In the genomic region with DNA sequence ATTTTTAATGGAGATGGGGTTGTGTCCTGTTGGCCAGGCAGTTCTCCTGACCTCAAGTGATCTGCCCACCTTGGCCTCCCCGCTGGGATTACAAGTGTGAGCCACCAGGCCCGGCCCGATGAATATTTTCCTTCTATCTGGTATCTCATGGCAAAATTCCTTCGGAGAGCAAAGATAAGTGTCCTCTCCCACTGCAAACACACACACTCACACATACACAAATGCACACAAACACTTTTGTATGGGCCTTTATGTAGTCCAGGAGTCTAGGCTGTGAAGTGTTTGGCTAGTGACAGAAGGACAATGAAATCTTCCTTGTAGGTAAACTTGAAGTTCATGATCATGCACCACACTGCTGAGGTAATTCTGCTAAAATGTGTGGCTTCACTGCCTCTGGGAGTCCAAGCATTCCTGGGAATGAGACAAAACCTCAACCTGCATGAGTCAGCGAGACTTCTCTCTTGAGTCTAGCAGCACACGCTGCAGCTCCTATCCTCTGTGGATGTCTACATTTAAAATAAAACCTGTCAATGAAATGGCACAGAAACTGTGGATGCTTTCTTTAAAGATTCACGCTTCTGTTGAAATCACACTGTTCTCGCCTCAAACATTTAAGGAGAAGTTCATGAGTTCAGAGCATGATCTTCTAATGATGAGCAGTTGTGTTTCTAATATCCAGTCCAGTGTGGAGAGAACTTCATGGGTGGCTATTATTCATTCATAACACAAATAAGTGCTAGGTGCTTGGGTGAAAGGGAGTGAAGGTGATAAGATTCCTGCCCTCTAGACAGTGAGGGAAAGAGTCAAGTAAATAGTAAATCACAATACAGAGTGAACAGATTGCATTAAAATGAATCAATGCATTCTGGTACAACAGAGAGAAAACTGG, we compare ENCODE assay signal across 9 cellular contexts.
A peak's percentile ranks its signal among the peaks of the same experiment; 100 is the strongest.
DNase-seq lines count a peak whose midpoint lies in the region; ATAC-seq and TF ChIP-seq lines count a peak whose summit lies in the region.
"Had no signal": no experiment of that assay in that cellular context is flagged by ENCODE, and none has a peak within 500 bp of the region (broad histone marks: within the 10 kb centered on the region; RNA-seq: fewer than 3 reads in every experiment).

No MANE protein-coding gene starts in this region.

- DNase-seq in HCEC 1CT, result peak; percentile 94
- DNase-seq in SW480 (ENCODE audit: low spot score), result peak; percentile 74
- DNase-seq in fibroblast of the aortic adventitia (ENCODE audit: low read depth), result peak; percentile 93
- no peak for DNase-seq in OCI-M1 (lab: John Stamatoyannopoulos, UW)
- no peak for DNase-seq in A673 (ENCODE audit: low spot score)
- DNase-seq in CD8-positive, alpha-beta T cell, result no peak
- no peak for DNase-seq in activated T-helper 1 cell treated with anti-CD3 and anti-CD28 coated beads, Interleukin-12 subunit alpha, Interleukin-12 subunit beta, Interleukin-2, Interleukin-4 antibody, amounts not matched to agents 30 ng/mL and 10 ng/mL and 1 ng/mL, durations not matched to agents 14 hours and 24 hours and 36 hours (ENCODE audit: low spot score)
- DNase-seq: kidney had no signal

- H3K27me3 Mint-ChIP-seq in CD8-positive, alpha-beta T cell (ENCODE audit: low read depth), result no peaks in the 10 kb centered on the region
- H3K27me3 Mint-ChIP-seq in activated T-helper 1 cell treated with anti-CD3 and anti-CD28 coated beads, Interleukin-12 subunit alpha, Interleukin-12 subunit beta, Interleukin-2, Interleukin-4 antibody, amounts not matched to agents 30 ng/mL and 10 ng/mL and 1 ng/mL, durations not matched to agents 14 hours and 24 hours and 36 hours (ENCODE audit: insufficient read depth), result peaks cover 22% of the 10 kb centered on the region

- no peak overlapping the region for H3K27ac Mint-ChIP-seq in CD8-positive, alpha-beta T cell
- no peak overlapping the region for H3K27ac Mint-ChIP-seq in activated T-helper 1 cell treated with anti-CD3 and anti-CD28 coated beads, Interleukin-12 subunit alpha, Interleukin-12 subunit beta, Interleukin-2, Interleukin-4 antibody, amounts not matched to agents 30 ng/mL and 10 ng/mL and 1 ng/mL, durations not matched to agents 14 hours and 24 hours and 36 hours

- ATAC-seq in CD8-positive, alpha-beta T cell, result no peak

- no peak overlapping the region for H3K27ac ChIP-seq in A673 (ENCODE audit: low read depth, low read length, poor library complexity, severe bottlenecking)
- H3K27ac ChIP-seq in CD8-positive, alpha-beta T cell (ENCODE audit: low read depth, low read length), result no peak overlapping the region

- H3K4me1 ChIP-seq in skeletal muscle satellite cell (ENCODE audit: control insufficient read depth, insufficient read depth, low read length), result peaks cover 78% of the 10 kb centered on the region
- H3K4me1 ChIP-seq in A673 (ENCODE audit: insufficient read depth, low read length, poor library complexity, severe bottlenecking), result peaks cover 20% of the 10 kb centered on the region
- no peaks in the 10 kb centered on the region for H3K4me1 ChIP-seq in CD8-positive, alpha-beta T cell (ENCODE audit: insufficient read depth, low read length)

- intact Hi-C loops in A673 (cut with micrococcal nuclease; ENCODE audit: unreplicated experiment), result no loop called here
- intact Hi-C loops in CD8-positive, alpha-beta T cell (cut with DNase I, micrococcal nuclease), result no loop called here
- intact Hi-C loops in activated T-helper 1 cell treated with anti-CD3 and anti-CD28 coated beads, Interleukin-12 subunit alpha, Interleukin-12 subunit beta, Interleukin-2, Interleukin-4 antibody, amounts not matched to agents 30 ng/mL and 10 ng/mL and 1 ng/mL, durations not matched to agents 14 hours and 24 hours and 36 hours (cut with micrococcal nuclease), result no loop called here

- H3K4me3 Mint-ChIP-seq in CD8-positive, alpha-beta T cell, result no peak overlapping the region
- H3K4me3 Mint-ChIP-seq in activated T-helper 1 cell treated with anti-CD3 and anti-CD28 coated beads, Interleukin-12 subunit alpha, Interleukin-12 subunit beta, Interleukin-2, Interleukin-4 antibody, amounts not matched to agents 30 ng/mL and 10 ng/mL and 1 ng/mL, durations not matched to agents 14 hours and 24 hours and 36 hours, result no peak overlapping the region

- H3K36me3 Mint-ChIP-seq in CD8-positive, alpha-beta T cell, result no peaks in the 10 kb centered on the region
- H3K36me3 Mint-ChIP-seq in activated T-helper 1 cell treated with anti-CD3 and anti-CD28 coated beads, Interleukin-12 subunit alpha, Interleukin-12 subunit beta, Interleukin-2, Interleukin-4 antibody, amounts not matched to agents 30 ng/mL and 10 ng/mL and 1 ng/mL, durations not matched to agents 14 hours and 24 hours and 36 hours (ENCODE audit: low read depth), result no peaks in the 10 kb centered on the region

- POLR2A ChIA-PET in A673 (lab: Charles Lee; ENCODE audit: low non-redundant PET), result no interaction called here
- POLR2A ChIA-PET in CD8-positive, alpha-beta T cell (lab: Charles Lee), result no interaction called here

- peak overlapping the region; percentile 66 for H3K9ac ChIP-seq in skeletal muscle satellite cell (ENCODE audit: low read depth, low read length)

- H3K36me3 ChIP-seq in skeletal muscle satellite cell (ENCODE audit: insufficient read depth, low read length), result peaks cover 58% of the 10 kb centered on the region
- H3K36me3 ChIP-seq in A673 (ENCODE audit: insufficient read depth, low read length, poor library complexity, severe bottlenecking), result no peaks in the 10 kb centered on the region
- H3K36me3 ChIP-seq in CD8-positive, alpha-beta T cell (ENCODE audit: insufficient read depth, low read length), result no peaks in the 10 kb centered on the region

- H3K4me2 ChIP-seq in skeletal muscle satellite cell (ENCODE audit: low read length), result peak overlapping the region; percentile 58

- no peaks in the 10 kb centered on the region for H3K9me3 Mint-ChIP-seq in CD8-positive, alpha-beta T cell
- no peaks in the 10 kb centered on the region for H3K9me3 Mint-ChIP-seq in activated T-helper 1 cell treated with anti-CD3 and anti-CD28 coated beads, Interleukin-12 subunit alpha, Interleukin-12 subunit beta, Interleukin-2, Interleukin-4 antibody, amounts not matched to agents 30 ng/mL and 10 ng/mL and 1 ng/mL, durations not matched to agents 14 hours and 24 hours and 36 hours

- H3K9me3 ChIP-seq in skeletal muscle satellite cell (replicated peaks; ENCODE audit: low read length), result no peaks in the 10 kb centered on the region
- H3K9me3 ChIP-seq in A673 (ENCODE audit: low read depth, low read length, poor library complexity, severe bottlenecking), result no peaks in the 10 kb centered on the region
- no peaks in the 10 kb centered on the region for H3K9me3 ChIP-seq in CD8-positive, alpha-beta T cell (ENCODE audit: low read length)

- CTCF ChIA-PET in A673 (lab: Charles Lee), result no interaction called here
- CTCF ChIA-PET in CD8-positive, alpha-beta T cell (lab: Charles Lee), result no interaction called here

- H3K4me3 ChIP-seq in fibroblast of the aortic adventitia (ENCODE audit: low read depth, low read length) (no peak overlapping the region), skeletal muscle satellite cell (ENCODE audit: low read length) (peak overlapping the region; percentile 24), A673 (ENCODE audit: low read depth, low read length, poor library complexity, severe bottlenecking) (no peak overlapping the region)
- no peak overlapping the region for H3K4me3 ChIP-seq in CD8-positive, alpha-beta T cell (ENCODE audit: low read depth, low read length)

- no peak for TF ChIP-seq CTCF in fibroblast of the aortic adventitia (IDR thresholded peaks at IDR 0.05; ENCODE audit: insufficient read depth, low read length)
- no peak for TF ChIP-seq CTCF in A673 (conservative IDR thresholded peaks at IDR 0.05; ENCODE audit: low read depth, low read length)
- no peak for TF ChIP-seq CTCF in CD8-positive, alpha-beta T cell (IDR thresholded peaks at IDR 0.05)

- H3K27me3 ChIP-seq in skeletal muscle satellite cell (ENCODE audit: control insufficient read depth, insufficient read depth, low read length), result no peaks in the 10 kb centered on the region
- H3K27me3 ChIP-seq in A673 (replicated peaks; ENCODE audit: insufficient read depth, low read depth, low read length, poor library complexity), result no peaks in the 10 kb centered on the region
- H3K27me3 ChIP-seq in CD8-positive, alpha-beta T cell (ENCODE audit: insufficient read depth, low read length), result no peaks in the 10 kb centered on the region

- H3K4me1 Mint-ChIP-seq in CD8-positive, alpha-beta T cell (ENCODE audit: low read depth), result no peaks in the 10 kb centered on the region
- no peaks in the 10 kb centered on the region for H3K4me1 Mint-ChIP-seq in activated T-helper 1 cell treated with anti-CD3 and anti-CD28 coated beads, Interleukin-12 subunit alpha, Interleukin-12 subunit beta, Interleukin-2, Interleukin-4 antibody, amounts not matched to agents 30 ng/mL and 10 ng/mL and 1 ng/mL, durations not matched to agents 14 hours and 24 hours and 36 hours (ENCODE audit: low read depth)

- BruUV-seq in A673 (replicated peaks; lab: Mats Ljungman, UMichigan), result no TSS peak

Comparison
In these comparisons a context has a peak if more than half of its experiments do, and no peak if none do; other contexts are left out.
1. DNase-seq: peak in HCEC 1CT (single experiment), SW480 (single experiment) and fibroblast of the aortic adventitia (single experiment); none in OCI-M1 (single experiment), A673 (single experiment), CD8-positive, alpha-beta T cell (0 of 7) and activated T-helper 1 cell treated with anti-CD3 and anti-CD28 coated beads, Interleukin-12 subunit alpha, Interleukin-12 subunit beta, Interleukin-2, Interleukin-4 antibody, amounts not matched to agents 30 ng/mL and 10 ng/mL and 1 ng/mL, durations not matched to agents 14 hours and 24 hours and 36 hours (single experiment).